Comparison of ENCODE assay signal across 13 cellular contexts in the genomic region with DNA sequence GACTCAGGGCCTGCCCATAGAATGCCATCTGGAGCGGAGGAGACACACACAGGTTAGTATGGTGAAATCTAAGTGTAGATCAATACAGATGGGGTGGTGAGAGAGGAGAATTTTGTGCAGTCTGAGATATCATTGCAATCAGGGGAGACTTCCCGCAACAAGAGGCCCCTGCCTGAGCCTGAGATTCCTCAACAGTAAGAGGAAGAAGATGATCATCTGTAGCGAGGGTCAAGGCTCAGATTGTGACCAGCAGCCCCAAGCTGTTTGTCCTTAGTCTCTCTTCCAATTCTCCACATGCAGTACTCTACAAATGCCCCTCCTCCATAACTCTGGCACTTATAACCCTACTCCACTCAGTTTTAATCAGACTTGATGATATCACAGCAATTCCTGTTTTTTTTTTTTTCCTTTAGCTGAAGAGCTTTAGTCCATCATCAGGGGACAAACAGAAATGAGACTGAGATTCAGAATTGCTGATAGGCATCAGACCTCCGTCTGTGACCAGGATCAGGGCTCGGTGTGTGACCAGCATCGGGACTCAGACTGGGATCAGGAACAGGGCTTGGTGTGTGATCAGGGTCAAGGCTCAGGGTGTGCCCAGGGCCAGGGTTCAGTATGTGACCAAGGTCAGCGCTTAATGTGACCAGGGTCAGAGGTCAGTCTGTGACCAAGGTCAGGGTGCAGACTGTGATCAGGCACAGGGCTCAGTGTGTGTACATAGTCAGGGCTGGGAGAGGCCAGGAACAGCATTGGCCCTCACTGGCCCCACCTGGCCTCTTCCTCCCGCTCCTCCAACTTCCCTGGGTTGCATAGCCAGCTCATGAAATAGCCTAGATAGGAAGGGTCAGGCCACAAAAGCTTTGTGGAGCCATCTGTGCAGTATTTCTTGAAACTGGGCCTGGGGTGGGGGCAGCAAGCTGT. TPM values are rescaled to one million over a fixed set of nuclear protein-coding genes. Genes with fewer than 3 reads are reported as not detected.
DNase-seq lines count a peak whose midpoint lies in the region; ATAC-seq and TF ChIP-seq lines count a peak whose summit lies in the region.
"Had no signal": no experiment of that assay in that cellular context is flagged by ENCODE, and none has a peak within 500 bp of the region (broad histone marks: within the 10 kb centered on the region; RNA-seq: fewer than 3 reads in every experiment).

No MANE protein-coding gene starts in this region.

- H3K9me3 ChIP-seq in mesenchymal stem cell (ENCODE audit: control insufficient read depth, low read length) (no peaks in the 10 kb centered on the region), aorta (ENCODE audit: control insufficient read depth, low read length) (no peaks in the 10 kb centered on the region)
- H3K9me3 ChIP-seq: adrenal gland, psoas muscle had no signal

- H3K4ac ChIP-seq in mesenchymal stem cell (ENCODE audit: low read depth in 1 of 2, low read length in 2 of 2): peak overlapping the region; percentile 60 to 66

- TF ChIP-seq CTCF in activated CD8-positive, alpha-beta T cell treated with anti-CD3 and anti-CD28 coated beads for 36 hours (IDR thresholded peaks at IDR 0.05): no peak
- no peak for TF ChIP-seq CTCF in chondrocyte (IDR thresholded peaks at IDR 0.05)

- peak overlapping the region; percentile 86 for H4K8ac ChIP-seq in mesenchymal stem cell (ENCODE audit: low read length)

- intact Hi-C loops in activated CD8-positive, alpha-beta T cell treated with anti-CD3 and anti-CD28 coated beads for 36 hours (cut with micrococcal nuclease): no loop called here
- intact Hi-C loops in aorta (cut with DNase I): no loop called here

- no peak for DNase-seq in activated CD8-positive, alpha-beta T cell treated with anti-CD3 and anti-CD28 coated beads, Interleukin-2, amount 10 ng/mL, durations not matched to agents 7 days and 5 days
- DNase-seq in activated CD8-positive, alpha-beta T cell treated with anti-CD3 and anti-CD28 coated beads for 36 hours: no peak
- DNase-seq in chondrocyte (ENCODE audit: low spot score) (peak; percentile 81), mesenchymal stem cell (no peak), aorta (peak; percentile 36 to 67), substantia nigra (lab: John Stamatoyannopoulos, UW) (no peak), NCI-H1048 (lab: John Stamatoyannopoulos, UW) (no peak)
- DNase-seq: adrenal gland; DMS79; effector memory CD4-positive, alpha-beta T cell; NCI-H345 had no signal

- H3K4me3 Mint-ChIP-seq in activated CD8-positive, alpha-beta T cell treated with anti-CD3 and anti-CD28 coated beads, Interleukin-2, amount 10 ng/mL, durations not matched to agents 7 days and 5 days: no peak overlapping the region
- no peak overlapping the region for H3K4me3 Mint-ChIP-seq in activated CD8-positive, alpha-beta T cell treated with anti-CD3 and anti-CD28 coated beads for 36 hours
- peak overlapping the region; percentile 33 for H3K4me3 Mint-ChIP-seq in chondrocyte (ENCODE audit: unreplicated experiment)

- ATAC-seq in activated CD8-positive, alpha-beta T cell treated with anti-CD3 and anti-CD28 coated beads, Interleukin-2, amount 10 ng/mL, durations not matched to agents 7 days and 5 days: no peak
- no peak for ATAC-seq in activated CD8-positive, alpha-beta T cell treated with anti-CD3 and anti-CD28 coated beads for 36 hours
- ATAC-seq in aorta (ENCODE audit: low FRiP score) (peak; percentile 4), GM18519 (IDR thresholded peaks at IDR 0.05; ENCODE audit: low FRiP score, unreplicated experiment) (no peak)

- H3K23ac ChIP-seq in mesenchymal stem cell (ENCODE audit: low read length in 2 of 2): no peak overlapping the region

- no peaks in the 10 kb centered on the region for H3K36me3 Mint-ChIP-seq in activated CD8-positive, alpha-beta T cell treated with anti-CD3 and anti-CD28 coated beads, Interleukin-2, amount 10 ng/mL, durations not matched to agents 7 days and 5 days (ENCODE audit: low read depth)
- H3K36me3 Mint-ChIP-seq in activated CD8-positive, alpha-beta T cell treated with anti-CD3 and anti-CD28 coated beads for 36 hours (ENCODE audit: low read depth): no peaks in the 10 kb centered on the region
- peaks cover 11% of the 10 kb centered on the region for H3K36me3 Mint-ChIP-seq in chondrocyte (ENCODE audit: low read depth)

- peaks cover 34% of the 10 kb centered on the region for H3K79me1 ChIP-seq in mesenchymal stem cell (replicated peaks; ENCODE audit: low read length, poor library complexity, severe bottlenecking)

- CTCF ChIA-PET in activated CD8-positive, alpha-beta T cell treated with anti-CD3 and anti-CD28 coated beads, Interleukin-2, amount 10 ng/mL, durations not matched to agents 7 days and 5 days (lab: Charles Lee): interaction anchor here (1.3 to 1.4 kb wide), 3 partner anchors 11 to 13 kb away, joined by 4 to 9 read pairs (median 7); no protein-coding TSS in a partner anchor
- CTCF ChIA-PET in activated CD8-positive, alpha-beta T cell treated with anti-CD3 and anti-CD28 coated beads for 36 hours (lab: Charles Lee): interaction anchor here (1.1 to 3.6 kb wide), 5 partner anchors 11 to 24 kb away, joined by 3 to 22 read pairs (median 5); no protein-coding TSS in a partner anchor

- H2AFZ ChIP-seq in mesenchymal stem cell (ENCODE audit: low read depth, low read length): no peak overlapping the region

- H3K27ac ChIP-seq in mesenchymal stem cell (ENCODE audit: low read length, poor library complexity, severe bottlenecking): peak overlapping the region; percentile 60
- peak overlapping the region; percentile 80 to 96 for H3K27ac ChIP-seq in aorta (ENCODE audit: low read depth in 1 of 2, low read length in 2 of 2)
- no peak overlapping the region for H3K27ac ChIP-seq in substantia nigra (ENCODE audit: low read depth, low read length, poor library complexity, severe bottlenecking)
- H3K27ac ChIP-seq: psoas muscle had no signal

- peak overlapping the region in 1 of 2 experiments; percentile 30 for H3K14ac ChIP-seq in mesenchymal stem cell (ENCODE audit: low read length in 2 of 2)

- H2AK5ac ChIP-seq in mesenchymal stem cell (ENCODE audit: low read length, severe bottlenecking): peak overlapping the region; percentile 71

- no peaks in the 10 kb centered on the region for H3K27me3 ChIP-seq in mesenchymal stem cell (ENCODE audit: control insufficient read depth in 1 of 2, insufficient read depth in 1 of 2, low read length in 2 of 2)
- H3K27me3 ChIP-seq in aorta (ENCODE audit: control insufficient read depth in 1 of 2, insufficient read depth in 2 of 2, low read length in 1 of 2): no peaks in the 10 kb centered on the region
- H3K27me3 ChIP-seq: adrenal gland had no signal

- 85% methylated on average over 8 of the region's 8 CpGs for WGBS in mesenchymal stem cell
- 34 to 37% methylated on average over 8 of the region's 8 CpGs for WGBS in aorta, 2 donors

- POLR2A ChIA-PET in activated CD8-positive, alpha-beta T cell treated with anti-CD3 and anti-CD28 coated beads, Interleukin-2, amount 10 ng/mL, durations not matched to agents 7 days and 5 days (lab: Charles Lee): no interaction called here
- POLR2A ChIA-PET in activated CD8-positive, alpha-beta T cell treated with anti-CD3 and anti-CD28 coated beads for 36 hours (lab: Charles Lee): no interaction called here

- no peak overlapping the region for H2BK15ac ChIP-seq in mesenchymal stem cell (ENCODE audit: low read depth, poor library complexity, severe bottlenecking)

- H3K4me3 ChIP-seq in mesenchymal stem cell (ENCODE audit: insufficient read depth in 1 of 2, low read depth in 1 of 2, low read length in 2 of 2): peak overlapping the region in 1 of 2 experiments; percentile 58
- H3K4me3 ChIP-seq in aorta (ENCODE audit: low read length in 2 of 2): no peak overlapping the region
- H3K4me3 ChIP-seq: adrenal gland, psoas muscle had no signal

- peaks cover 20% of the 10 kb centered on the region for H3K4me1 Mint-ChIP-seq in activated CD8-positive, alpha-beta T cell treated with anti-CD3 and anti-CD28 coated beads, Interleukin-2, amount 10 ng/mL, durations not matched to agents 7 days and 5 days (ENCODE audit: low read depth)
- peaks cover 15% of the 10 kb centered on the region for H3K4me1 Mint-ChIP-seq in activated CD8-positive, alpha-beta T cell treated with anti-CD3 and anti-CD28 coated beads for 36 hours (ENCODE audit: low read depth)
- H3K4me1 Mint-ChIP-seq in chondrocyte (ENCODE audit: low read depth): peaks cover 96% of the 10 kb centered on the region

- no peaks in the 10 kb centered on the region for H3K9me3 Mint-ChIP-seq in activated CD8-positive, alpha-beta T cell treated with anti-CD3 and anti-CD28 coated beads, Interleukin-2, amount 10 ng/mL, durations not matched to agents 7 days and 5 days (ENCODE audit: insufficient read depth)
- no peaks in the 10 kb centered on the region for H3K9me3 Mint-ChIP-seq in activated CD8-positive, alpha-beta T cell treated with anti-CD3 and anti-CD28 coated beads for 36 hours
- H3K9me3 Mint-ChIP-seq in chondrocyte (ENCODE audit: low read depth): no peaks in the 10 kb centered on the region

- H3K18ac ChIP-seq in mesenchymal stem cell (ENCODE audit: low read depth in 1 of 2, low read length in 2 of 2): peak overlapping the region; percentile 23 to 90

- H2BK5ac ChIP-seq in mesenchymal stem cell (ENCODE audit: low read depth, low read length, poor library complexity, severe bottlenecking): peak overlapping the region; percentile 31

- no peak overlapping the region for H2BK120ac ChIP-seq in mesenchymal stem cell (ENCODE audit: low read depth, low read length)

- no peaks in the 10 kb centered on the region for H3K27me3 Mint-ChIP-seq in activated CD8-positive, alpha-beta T cell treated with anti-CD3 and anti-CD28 coated beads, Interleukin-2, amount 10 ng/mL, durations not matched to agents 7 days and 5 days (ENCODE audit: low read depth)
- no peaks in the 10 kb centered on the region for H3K27me3 Mint-ChIP-seq in activated CD8-positive, alpha-beta T cell treated with anti-CD3 and anti-CD28 coated beads for 36 hours
- no peaks in the 10 kb centered on the region for H3K27me3 Mint-ChIP-seq in chondrocyte (ENCODE audit: low read depth)

- peaks cover 69% of the 10 kb centered on the region for H3K4me1 ChIP-seq in mesenchymal stem cell (ENCODE audit: control insufficient read depth, insufficient read depth, low read depth, low read length)
- peaks cover 5 to 13% of the 10 kb centered on the region in 2 donors for H3K4me1 ChIP-seq in aorta (ENCODE audit: control insufficient read depth in 1 of 2, insufficient read depth in 2 of 2, low read length in 2 of 2)
- H3K4me1 ChIP-seq: psoas muscle had no signal

- peak overlapping the region; percentile 6 to 96 for H2BK12ac ChIP-seq in mesenchymal stem cell (ENCODE audit: low read length in 2 of 2)

- no peak overlapping the region for H3K4me2 ChIP-seq in mesenchymal stem cell (ENCODE audit: low read length, poor library complexity, severe bottlenecking)

- peak overlapping the region; percentile 44 for H3K27ac Mint-ChIP-seq in activated CD8-positive, alpha-beta T cell treated with anti-CD3 and anti-CD28 coated beads, Interleukin-2, amount 10 ng/mL, durations not matched to agents 7 days and 5 days
- H3K27ac Mint-ChIP-seq in activated CD8-positive, alpha-beta T cell treated with anti-CD3 and anti-CD28 coated beads for 36 hours: no peak overlapping the region
- H3K27ac Mint-ChIP-seq in chondrocyte (ENCODE audit: unreplicated experiment): peak overlapping the region; percentile 97

- peaks cover 37 to 44% of the 10 kb centered on the region in 2 experiments for H3K36me3 ChIP-seq in mesenchymal stem cell (ENCODE audit: control insufficient read depth in 1 of 2, insufficient read depth in 2 of 2, low read depth in 1 of 2, low read length in 2 of 2)
- H3K36me3 ChIP-seq in aorta (ENCODE audit: control insufficient read depth in 1 of 2, insufficient read depth in 2 of 2, low read length in 1 of 2): no peaks in the 10 kb centered on the region
- H3K36me3 ChIP-seq: adrenal gland had no signal

- H4K91ac ChIP-seq in mesenchymal stem cell (ENCODE audit: low read length): peak overlapping the region; percentile 85

- H3K9ac ChIP-seq in mesenchymal stem cell (ENCODE audit: low read length): peak overlapping the region; percentile 75

RNA-seq across cellular contexts. Expression of a gene that starts 14.1 kb away (rescaled TPM):
- total RNA-seq in activated CD8-positive, alpha-beta T cell treated with anti-CD3 and anti-CD28 coated beads, Interleukin-2, amount 10 ng/mL, durations not matched to agents 7 days and 5 days: 1 to 10 TPM; 5.9 to 8.4 TPM
- 1 to 10 TPM; 1.6 to 2.8 TPM for total RNA-seq in activated CD8-positive, alpha-beta T cell treated with anti-CD3 and anti-CD28 coated beads for 36 hours
- total RNA-seq in chondrocyte (428 to 446 TPM (median 444 TPM) in 3 replicates), aorta (100 to 1,000 TPM; 108 to 115 TPM)
- 187 TPM for polyA plus RNA-seq in mesenchymal stem cell (2013, experiment 1 of 2)
- 181 TPM for polyA plus RNA-seq in mesenchymal stem cell (2013, experiment 2 of 2)
- 100 to 1,000 TPM in 1 of 2 donors, 10 to 100 TPM in 1; 49.0 to 138 TPM for polyA plus RNA-seq in aorta

RNA-seq across cellular contexts. Expression of a gene that starts 51.8 kb away (rescaled TPM):
- total RNA-seq in activated CD8-positive, alpha-beta T cell treated with anti-CD3 and anti-CD28 coated beads, Interleukin-2, amount 10 ng/mL, durations not matched to agents 7 days and 5 days: 10 to 100 TPM; 10.8 to 10.9 TPM
- total RNA-seq in activated CD8-positive, alpha-beta T cell treated with anti-CD3 and anti-CD28 coated beads for 36 hours: 1 to 10 TPM; 5.2 to 6.5 TPM
- total RNA-seq in chondrocyte: 18.0 to 26.4 TPM (median 18.9 TPM) in 3 replicates
- polyA plus RNA-seq in mesenchymal stem cell (2013, experiment 1 of 2): 7.8 TPM
- 8.5 TPM for polyA plus RNA-seq in mesenchymal stem cell (2013, experiment 2 of 2)
- total RNA-seq in aorta: 10 to 100 TPM; 12.9 to 16.4 TPM
- 10 to 100 TPM; 10.5 to 19.2 TPM for polyA plus RNA-seq in aorta

RNA-seq across cellular contexts. Expression of a gene that starts 54.2 kb away (rescaled TPM):
- 100 to 1,000 TPM; 108 to 115 TPM for total RNA-seq in activated CD8-positive, alpha-beta T cell treated with anti-CD3 and anti-CD28 coated beads, Interleukin-2, amount 10 ng/mL, durations not matched to agents 7 days and 5 days
- total RNA-seq in activated CD8-positive, alpha-beta T cell treated with anti-CD3 and anti-CD28 coated beads for 36 hours: 10 to 100 TPM; 48.8 to 49.6 TPM
- 38.8 to 44.3 TPM (median 40.0 TPM) in 3 replicates for total RNA-seq in chondrocyte
- 49.0 TPM for polyA plus RNA-seq in mesenchymal stem cell (2013, experiment 1 of 2)
- 51.3 TPM for polyA plus RNA-seq in mesenchymal stem cell (2013, experiment 2 of 2)
- total RNA-seq in aorta: 10 to 100 TPM; 72.6 to 91.9 TPM
- polyA plus RNA-seq in aorta: 10 to 100 TPM in 1 of 2 donors, 1 to 10 TPM in 1; 8.6 to 45.5 TPM

Comparison
In these comparisons a context has a peak if more than half of its experiments do, and no peak if none do; other contexts are left out.
1. DNase-seq: peak in chondrocyte (single experiment) and aorta (2 of 2); none in activated CD8-positive, alpha-beta T cell treated with anti-CD3 and anti-CD28 coated beads, Interleukin-2, amount 10 ng/mL, durations not matched to agents 7 days and 5 days (single experiment), activated CD8-positive, alpha-beta T cell treated with anti-CD3 and anti-CD28 coated beads for 36 hours (single experiment), mesenchymal stem cell (single experiment), substantia nigra (0 of 49) and NCI-H1048 (single experiment).
2. RNA of a gene that starts 14.1 kb away (total RNA-seq): 428 to 446 TPM in chondrocyte and 108 to 115 TPM in aorta; 5.9 to 8.4 TPM in activated CD8-positive, alpha-beta T cell treated with anti-CD3 and anti-CD28 coated beads, Interleukin-2, amount 10 ng/mL, durations not matched to agents 7 days and 5 days and 1.6 to 2.8 TPM in activated CD8-positive, alpha-beta T cell treated with anti-CD3 and anti-CD28 coated beads for 36 hours; every median in the first group is over 10 times any median in the second.